In the genomic region with DNA sequence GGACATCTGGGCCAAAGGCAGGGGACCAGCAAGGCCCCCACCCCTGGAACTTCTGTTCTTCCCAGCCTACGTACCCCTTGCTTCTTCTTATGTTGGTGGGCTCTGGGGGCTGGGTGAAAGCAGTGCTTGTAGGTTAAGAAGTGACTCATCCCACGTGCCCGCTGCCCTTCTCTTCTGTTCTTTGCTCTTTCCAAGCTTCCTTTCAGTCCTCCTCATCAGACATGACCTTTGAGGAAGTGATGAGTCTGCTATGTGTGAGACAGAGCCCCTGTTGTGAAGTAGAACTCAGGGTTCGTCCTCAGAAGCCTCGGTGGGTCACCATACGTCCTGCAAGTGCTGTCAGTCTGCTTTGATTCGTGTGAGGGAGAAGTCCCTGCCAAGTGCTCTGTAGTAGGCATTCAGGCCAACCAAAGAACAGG, we compare ENCODE assay signal across 14 cellular contexts. TPM values are rescaled to one million over a fixed set of nuclear protein-coding genes. Genes with fewer than 3 reads are reported as not detected.
DNase-seq lines count a peak whose midpoint lies in the region; ATAC-seq, FAIRE-seq and TF ChIP-seq lines count a peak whose summit lies in the region.
"Had no signal": no experiment of that assay in that cellular context is flagged by ENCODE, and none has a peak within 500 bp of the region (broad histone marks: within the 10 kb centered on the region; RNA-seq: fewer than 3 reads in every experiment).

No MANE protein-coding gene starts in this region.

- H3K4me2 ChIP-seq in BLaER1 (no peak overlapping the region), astrocyte (ENCODE audit: low read length) (peak overlapping the region; percentile 62)
- H3K4me2 ChIP-seq: KMS-11 had no signal

- no peaks in the 10 kb centered on the region for H3K27me3 ChIP-seq in BLaER1
- H3K27me3 ChIP-seq in astrocyte (ENCODE audit: insufficient read depth, low read length), result no peaks in the 10 kb centered on the region

- no peak overlapping the region for H3K4me3 ChIP-seq in BLaER1
- H3K4me3 ChIP-seq in astrocyte (ENCODE audit: insufficient read depth, low read depth, low read length), result no peak overlapping the region

- H3K36me3 Mint-ChIP-seq in IgD-negative memory B cell (no peaks in the 10 kb centered on the region), astrocyte (ENCODE audit: low read depth, unreplicated experiment) (peaks cover 11% of the 10 kb centered on the region), natural killer cell (peaks cover 8% of the 10 kb centered on the region)

- H3K9me3 ChIP-seq in BLaER1 (no peaks in the 10 kb centered on the region), astrocyte (ENCODE audit: insufficient read depth, low read depth, low read length) (no peaks in the 10 kb centered on the region)

- TF ChIP-seq CTCF in astrocyte (IDR thresholded peaks at IDR 0.05; ENCODE audit: insufficient read depth, low read depth, low read length) (no peak), natural killer cell (IDR thresholded peaks at IDR 0.05) (no peak)

- H3K27me3 Mint-ChIP-seq in IgD-negative memory B cell (no peaks in the 10 kb centered on the region), astrocyte (ENCODE audit: low read depth, unreplicated experiment) (no peaks in the 10 kb centered on the region), natural killer cell (ENCODE audit: low read depth in 2 of 2) (no peaks in the 10 kb centered on the region)

- H3K9me3 Mint-ChIP-seq in IgD-negative memory B cell (no peaks in the 10 kb centered on the region), astrocyte (ENCODE audit: unreplicated experiment) (no peaks in the 10 kb centered on the region), natural killer cell (no peaks in the 10 kb centered on the region)
- H3K9me3 Mint-ChIP-seq: WTC11 had no signal

- H3K36me3 ChIP-seq in BLaER1 (peaks cover 71% of the 10 kb centered on the region), astrocyte (ENCODE audit: insufficient read depth, low read length) (peaks cover 12% of the 10 kb centered on the region)

- FAIRE-seq in astrocyte (lab: Jason Lieb, UNC), result no peak

- H3K4me1 ChIP-seq in BLaER1 (peaks cover 50% of the 10 kb centered on the region), astrocyte (ENCODE audit: insufficient read depth, low read length) (peaks cover 49% of the 10 kb centered on the region)

- ATAC-seq in natural killer cell (peak; percentile 29 to 49 (median 30)), GM21529 (IDR thresholded peaks at IDR 0.05; ENCODE audit: unreplicated experiment) (no peak)
- ATAC-seq: WTC11 had no signal

- peak; percentile 47 for DNase-seq in astrocyte (ENCODE audit: low read depth)
- no peak for DNase-seq in natural killer cell
- DNase-seq in dedifferentiated amniotic fluid mesenchymal stem cell (ENCODE audit: extremely low spot score), result no peak
- no peak for DNase-seq in NCI-H2107 (lab: John Stamatoyannopoulos, UW)
- no peak for DNase-seq in HuH-7.5 (ENCODE audit: low spot score)
- DNase-seq: cortex of kidney, DND-41, NCI-H82, occipital lobe had no signal

- H3K4me3 Mint-ChIP-seq in IgD-negative memory B cell, result no peak overlapping the region
- H3K4me3 Mint-ChIP-seq in astrocyte (ENCODE audit: unreplicated experiment), result peak overlapping the region; percentile 54
- H3K4me3 Mint-ChIP-seq in natural killer cell, result peak overlapping the region; percentile 33
- H3K4me3 Mint-ChIP-seq: WTC11 had no signal

- H3K9ac ChIP-seq in BLaER1 (no peak overlapping the region), astrocyte (ENCODE audit: low read length) (peak overlapping the region; percentile 36)
- H3K9ac ChIP-seq: KMS-11 had no signal

- intact Hi-C loops in natural killer cell (cut with micrococcal nuclease), result no loop called here

- peaks cover 100% of the 10 kb centered on the region for H4K20me1 ChIP-seq in BLaER1
- peaks cover 88% of the 10 kb centered on the region for H4K20me1 ChIP-seq in astrocyte (ENCODE audit: insufficient read depth, low read length)

- H3K27ac Mint-ChIP-seq in IgD-negative memory B cell, result peak overlapping the region in 2 of 3 donors; percentile 31 to 77
- peak overlapping the region; percentile 28 for H3K27ac Mint-ChIP-seq in astrocyte (ENCODE audit: unreplicated experiment)
- H3K27ac Mint-ChIP-seq in natural killer cell, result peak overlapping the region; percentile 76 to 89

- peaks cover 12 to 38% (median 34%) of the 10 kb centered on the region in 3 donors for H3K4me1 Mint-ChIP-seq in IgD-negative memory B cell
- peaks cover 69% of the 10 kb centered on the region for H3K4me1 Mint-ChIP-seq in astrocyte (ENCODE audit: low read depth, unreplicated experiment)
- H3K4me1 Mint-ChIP-seq in natural killer cell, result peaks cover 70 to 72% of the 10 kb centered on the region in 2 donors

- no peak overlapping the region for H2AFZ ChIP-seq in astrocyte (ENCODE audit: low read depth, low read length)

- peaks cover 96% of the 10 kb centered on the region for H3K79me2 ChIP-seq in astrocyte (ENCODE audit: insufficient read depth, low read length)

- H3K27ac ChIP-seq in BLaER1 (0 out of 2 replicates have a peak overlapping the region, but pooled peaks have one; percentile 15), astrocyte (ENCODE audit: low read depth, low read length) (peak overlapping the region; percentile 67)
- H3K27ac ChIP-seq: KMS-11 had no signal

RNA-seq across cellular contexts. Expression of a gene that starts 12.7 kb away (rescaled TPM):
- polyA plus RNA-seq in IgD-negative memory B cell, result 50.2 TPM
- total RNA-seq in astrocyte, result 127 and 153 TPM in 2 replicates
- total RNA-seq in natural killer cell, result 100 to 1,000 TPM; 269 to 291 (median 270) TPM

RNA-seq across cellular contexts. Expression of a gene that starts 24.5 kb away (rescaled TPM):
- 20.8 TPM for polyA plus RNA-seq in IgD-negative memory B cell
- total RNA-seq in astrocyte (13.7 and 14.0 TPM in 2 replicates), natural killer cell (10 to 100 TPM; 26.5 to 53.0 (median 31.0) TPM)

Comparison
In these comparisons a context has a peak if more than half of its experiments do, and no peak if none do; other contexts are left out.
1. H3K27ac Mint-ChIP-seq: peak in every context shown above with its lines; median percentile 82 in natural killer cell; 54 in IgD-negative memory B cell; 28 in astrocyte.
2. H3K4me3 Mint-ChIP-seq: peak in astrocyte (single experiment) and natural killer cell (single experiment); none in IgD-negative memory B cell (0 of 4).